ENCODE assay signal across 21 cellular contexts in the genomic region with DNA sequence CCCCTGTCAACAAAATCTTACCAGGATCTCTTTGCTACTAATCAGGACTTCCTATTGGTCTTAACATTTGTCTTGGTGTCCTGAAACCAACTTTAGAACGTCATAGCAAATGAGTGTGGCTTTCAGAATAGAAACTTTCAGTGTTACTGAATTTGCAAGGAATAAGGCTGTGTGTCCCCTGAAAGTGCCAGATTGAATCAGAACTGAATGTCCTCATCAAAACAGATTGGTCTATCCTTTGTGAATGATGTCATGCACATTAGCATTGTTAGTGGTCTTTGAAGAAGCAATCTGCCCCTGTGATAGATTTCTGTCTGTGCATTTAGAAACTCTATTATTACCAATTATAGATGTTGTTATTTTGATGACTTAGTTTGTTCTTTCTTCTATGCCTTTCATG.
DNase-seq lines count a peak whose midpoint lies in the region; ATAC-seq, FAIRE-seq and TF ChIP-seq lines count a peak whose summit lies in the region.
"Had no signal": no experiment of that assay in that cellular context is flagged by ENCODE, and none has a peak within 500 bp of the region (broad histone marks: within the 10 kb centered on the region; RNA-seq: fewer than 3 reads in every experiment).

No MANE protein-coding gene starts in this region.

- CTCF ChIA-PET in HepG2 (lab: Yijun Ruan, JAX; ENCODE audit: low intra/inter-chr PET ratio, low total read pairs): no interaction called here

- H3K4me3 Mint-ChIP-seq in naive thymus-derived CD8-positive, alpha-beta T cell: no peak overlapping the region
- H3K4me3 Mint-ChIP-seq in activated T-helper 2 cell treated with anti-CD3 and anti-CD28 coated beads, Interferon-gamma antibody, Interleukin-2, Interleukin-4, amounts not matched to agents 10 μg/mL and 5 μg/mL and 100 μg/mL, durations not matched to agents 14 hours and 24 hours and 36 hours (ENCODE audit: low read depth): no peak overlapping the region
- H3K4me3 Mint-ChIP-seq: B cell; CD4-positive, alpha-beta T cell; CD8-positive, alpha-beta T cell had no signal

- H4K20me1 ChIP-seq in HepG2 (ENCODE audit: insufficient read depth, low read length): no peaks in the 10 kb centered on the region
- H4K20me1 ChIP-seq: BLaER1 treated with 17β-estradiol and CSF1 and Interleukin-3, amounts not matched to agents 10 nM and 100 nM had no signal

- no TSS peak for BruUV-seq in HepG2 (replicated peaks; lab: Mats Ljungman, UMichigan)

- no peak for TF ChIP-seq CTCF in HepG2 (CRISPR knock-in tag; IDR thresholded peaks at IDR 0.05)
- no peak for TF ChIP-seq CTCF in right lobe of liver (IDR thresholded peaks at IDR 0.05)

- H3K9me3 Mint-ChIP-seq in naive thymus-derived CD8-positive, alpha-beta T cell: peaks cover 4 to 32% (median 9%) of the 10 kb centered on the region in 9 donors
- H3K9me3 Mint-ChIP-seq in activated T-helper 2 cell treated with anti-CD3 and anti-CD28 coated beads, Interferon-gamma antibody, Interleukin-2, Interleukin-4, amounts not matched to agents 10 μg/mL and 5 μg/mL and 100 μg/mL, durations not matched to agents 14 hours and 24 hours and 36 hours: peaks cover 39% of the 10 kb centered on the region

- H3K27me3 ChIP-seq in HepG2 (ENCODE audit: control insufficient read depth in 1 of 2, insufficient read depth in 2 of 2, low read length in 2 of 2): no peaks in the 10 kb centered on the region
- no peaks in the 10 kb centered on the region for H3K27me3 ChIP-seq in right lobe of liver
- H3K27me3 ChIP-seq: BLaER1 treated with 17β-estradiol and CSF1 and Interleukin-3, amounts not matched to agents 10 nM and 100 nM had no signal

- no peak for TF ChIP-seq POLR2A in HepG2 (IDR thresholded peaks at IDR 0.05; ENCODE audit: insufficient read depth in 1 of 2, low read depth in 2 of 2, low read length in 2 of 2)
- TF ChIP-seq POLR2A in right lobe of liver (IDR thresholded peaks at IDR 0.05): no peak

- WGBS in HepG2 (ENCODE audit: low lambda C conversion rate): 8% methylated on average over 1 of the region's 1 CpG
- WGBS in right lobe of liver (ENCODE audit: insufficient coverage, low coverage, low lambda C conversion rate, missing lambda C conversion rate): 50% methylated on average over 1 of the region's 1 CpG

- POLR2A ChIA-PET in HepG2 (lab: Yijun Ruan, JAX): no interaction called here
- POLR2A ChIA-PET in naive thymus-derived CD8-positive, alpha-beta T cell (lab: Charles Lee): no interaction called here

- no peak overlapping the region for H3K9ac ChIP-seq in HepG2 (ENCODE audit: insufficient read depth, low read depth, low read length)
- H3K9ac ChIP-seq: BLaER1 treated with 17β-estradiol and CSF1 and Interleukin-3, amounts not matched to agents 10 nM and 100 nM had no signal

- H3K4me1 Mint-ChIP-seq in naive thymus-derived CD8-positive, alpha-beta T cell: no peaks in the 10 kb centered on the region
- no peaks in the 10 kb centered on the region for H3K4me1 Mint-ChIP-seq in activated T-helper 2 cell treated with anti-CD3 and anti-CD28 coated beads, Interferon-gamma antibody, Interleukin-2, Interleukin-4, amounts not matched to agents 10 μg/mL and 5 μg/mL and 100 μg/mL, durations not matched to agents 14 hours and 24 hours and 36 hours (ENCODE audit: low read depth)
- H3K4me1 Mint-ChIP-seq: B cell had no signal

- in situ Hi-C loops in HepG2 (cut with HindIII; ENCODE audit: extremely low pct_ligation_motif_present, low pct_unique_long_range_greater_than_20kb): no loop called here

- DNase-seq in HepG2 (ENCODE audit: low spot score) (no peak), right lobe of liver (no peak)
- no peak for DNase-seq in naive thymus-derived CD8-positive, alpha-beta T cell
- DNase-seq in activated T-helper 2 cell treated with anti-CD3 and anti-CD28 coated beads, Interferon-gamma antibody, Interleukin-2, Interleukin-4, amounts not matched to agents 10 μg/mL and 5 μg/mL and 100 μg/mL, durations not matched to agents 14 hours and 24 hours and 36 hours (ENCODE audit: low spot score): no peak
- DNase-seq: AML-193; Caco-2; Calu3; CD4-positive, alpha-beta T cell; CD8-positive, alpha-beta T cell; DMS79 treated with DMSO at 0.1 percent for 48 hours; GF-D8 had no signal

- H3K4me3 ChIP-seq in HepG2 (replicated peaks in 1 of 3; ENCODE audit: insufficient read depth in 1 of 3, low read depth in 2 of 3, low read length in 3 of 3) (no peak overlapping the region), right lobe of liver (no peak overlapping the region)
- H3K4me3 ChIP-seq: A549; BLaER1 treated with 17β-estradiol and CSF1 and Interleukin-3, amounts not matched to agents 10 nM and 100 nM had no signal

- intact Hi-C loops in HepG2 (cut with micrococcal nuclease; ENCODE audit: unreplicated experiment): no loop called here
- intact Hi-C loops in right lobe of liver (cut with DNase I): no loop called here
- intact Hi-C loops in activated T-helper 2 cell treated with anti-CD3 and anti-CD28 coated beads, Interferon-gamma antibody, Interleukin-2, Interleukin-4, amounts not matched to agents 10 μg/mL and 5 μg/mL and 100 μg/mL, durations not matched to agents 14 hours and 24 hours and 36 hours (cut with micrococcal nuclease): no loop called here

- H3K27ac ChIP-seq in HepG2 (ENCODE audit: extremely low read length, insufficient read depth, low read length) (no peak overlapping the region), right lobe of liver (no peak overlapping the region)
- H3K27ac ChIP-seq: 22Rv1; A549; BLaER1 treated with 17β-estradiol and CSF1 and Interleukin-3, amounts not matched to agents 10 nM and 100 nM; C4-2B had no signal

- no peaks in the 10 kb centered on the region for H3K79me2 ChIP-seq in HepG2 (ENCODE audit: insufficient read depth, low read length)

- H3K36me3 ChIP-seq in HepG2 (replicated peaks in 1 of 2; ENCODE audit: control insufficient read depth in 1 of 2, insufficient read depth in 2 of 2, low read length in 2 of 2): no peaks in the 10 kb centered on the region
- H3K36me3 ChIP-seq in right lobe of liver: no peaks in the 10 kb centered on the region
- H3K36me3 ChIP-seq: BLaER1 treated with 17β-estradiol and CSF1 and Interleukin-3, amounts not matched to agents 10 nM and 100 nM had no signal

- TF ChIP-seq EP300 in HepG2 (IDR thresholded peaks at IDR 0.05; ENCODE audit: low read depth in 2 of 2, low read length in 2 of 2): no peak
- TF ChIP-seq EP300 in HepG2 (CRISPR knock-in tag; IDR thresholded peaks at IDR 0.05; ENCODE audit: borderline replicate concordance): no peak

- no peak overlapping the region for H3K27ac Mint-ChIP-seq in naive thymus-derived CD8-positive, alpha-beta T cell
- no peak overlapping the region for H3K27ac Mint-ChIP-seq in activated T-helper 2 cell treated with anti-CD3 and anti-CD28 coated beads, Interferon-gamma antibody, Interleukin-2, Interleukin-4, amounts not matched to agents 10 μg/mL and 5 μg/mL and 100 μg/mL, durations not matched to agents 14 hours and 24 hours and 36 hours
- H3K27ac Mint-ChIP-seq: B cell; CD4-positive, alpha-beta T cell; CD8-positive, alpha-beta T cell had no signal

- no peak overlapping the region for H2AFZ ChIP-seq in HepG2 (ENCODE audit: low read length)

- no peak for TF ChIP-seq RAD21 in HepG2 (CRISPR knock-in tag; IDR thresholded peaks at IDR 0.05)

- peaks cover 79% of the 10 kb centered on the region for H3K9me3 ChIP-seq in HepG2 (ENCODE audit: low read length)
- no peaks in the 10 kb centered on the region for H3K9me3 ChIP-seq in right lobe of liver
- H3K9me3 ChIP-seq: A549; BLaER1 treated with 17β-estradiol and CSF1 and Interleukin-3, amounts not matched to agents 10 nM and 100 nM; Caco-2 had no signal

- H3K27me3 Mint-ChIP-seq in naive thymus-derived CD8-positive, alpha-beta T cell: no peaks in the 10 kb centered on the region
- H3K27me3 Mint-ChIP-seq in activated T-helper 2 cell treated with anti-CD3 and anti-CD28 coated beads, Interferon-gamma antibody, Interleukin-2, Interleukin-4, amounts not matched to agents 10 μg/mL and 5 μg/mL and 100 μg/mL, durations not matched to agents 14 hours and 24 hours and 36 hours (ENCODE audit: low read depth): no peaks in the 10 kb centered on the region
- H3K27me3 Mint-ChIP-seq: B cell; CD4-positive, alpha-beta T cell had no signal

- ATAC-seq in HepG2 (no peak), right lobe of liver (no peak), HG02981 (IDR thresholded peaks at IDR 0.05; ENCODE audit: unreplicated experiment) (peak; percentile 33)
- no peak for ATAC-seq in naive thymus-derived CD8-positive, alpha-beta T cell
- ATAC-seq: A549; CD8-positive, alpha-beta T cell had no signal

- FAIRE-seq in HepG2 (lab: Jason Lieb, UNC): no peak
- FAIRE-seq: A549, D721Med, G401.6, GM12892, GM18507 had no signal

- H3K4me2 ChIP-seq in HepG2 (ENCODE audit: low read depth, low read length): no peak overlapping the region
- H3K4me2 ChIP-seq: A549; BLaER1 treated with 17β-estradiol and CSF1 and Interleukin-3, amounts not matched to agents 10 nM and 100 nM had no signal

- no peaks in the 10 kb centered on the region for H3K36me3 Mint-ChIP-seq in naive thymus-derived CD8-positive, alpha-beta T cell
- H3K36me3 Mint-ChIP-seq in activated T-helper 2 cell treated with anti-CD3 and anti-CD28 coated beads, Interferon-gamma antibody, Interleukin-2, Interleukin-4, amounts not matched to agents 10 μg/mL and 5 μg/mL and 100 μg/mL, durations not matched to agents 14 hours and 24 hours and 36 hours (ENCODE audit: low read depth): no peaks in the 10 kb centered on the region
- H3K36me3 Mint-ChIP-seq: CD8-positive, alpha-beta T cell had no signal

- no peaks in the 10 kb centered on the region for H3K4me1 ChIP-seq in HepG2 (ENCODE audit: insufficient read depth, low read length)
- H3K4me1 ChIP-seq in right lobe of liver: no peaks in the 10 kb centered on the region
- H3K4me1 ChIP-seq: A549; BLaER1 treated with 17β-estradiol and CSF1 and Interleukin-3, amounts not matched to agents 10 nM and 100 nM; Caco-2 had no signal

TF ChIP-seq in HepG2, 621 proteins besides CTCF, POLR2A, EP300 and RAD21:
- TF ChIP-seq ZNF841 (CRISPR knock-in tag; IDR thresholded peaks at IDR 0.05; ENCODE audit: borderline replicate concordance): no peak
- TF ChIP-seq ATF7 (IDR thresholded peaks at IDR 0.05): peak; percentile 49; the same call in 1 of the 2 replicates
- no peak for TF ChIP-seq ATF7 (CRISPR knock-in tag; IDR thresholded peaks at IDR 0.05)
